In the genomic region with DNA sequence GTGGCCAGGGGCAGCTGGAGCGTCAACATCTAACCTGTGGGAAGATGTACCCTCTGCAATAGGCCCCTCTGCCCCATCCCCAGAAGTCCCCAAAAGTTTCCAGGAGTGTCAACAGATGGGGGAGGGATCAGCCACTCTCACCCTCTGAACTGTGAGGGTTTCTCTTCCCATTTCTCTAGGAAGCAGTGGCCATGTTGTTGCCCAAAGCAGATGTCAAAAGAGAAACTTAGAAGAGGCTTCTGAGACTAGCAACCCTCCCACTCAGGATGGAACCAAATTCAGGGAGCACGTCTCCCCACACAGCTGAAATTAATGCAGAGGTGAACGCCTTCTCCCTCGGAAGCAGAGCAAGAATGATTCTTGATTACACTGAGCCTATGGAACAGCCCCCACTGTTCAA, we compare ENCODE assay signal across 9 cellular contexts.
DNase-seq lines count a peak whose midpoint lies in the region; ATAC-seq lines count a peak whose summit lies in the region.
"Had no signal": no experiment of that assay in that cellular context is flagged by ENCODE, and none has a peak within 500 bp of the region (broad histone marks: within the 10 kb centered on the region; RNA-seq: fewer than 3 reads in every experiment).

No MANE protein-coding gene starts in this region.

- H2BK120ac ChIP-seq in mesendoderm (ENCODE audit: low read depth, low read length): peak overlapping the region; percentile 1

- no peaks in the 10 kb centered on the region for H3K9me3 ChIP-seq in CD4-positive, CD25-positive, alpha-beta regulatory T cell (ENCODE audit: control insufficient read depth in 2 of 2, low read length in 2 of 2)

- no peak overlapping the region for H3K9ac ChIP-seq in mesendoderm (ENCODE audit: low read length)

- peak overlapping the region; percentile 82 to 88 (median 85) for H3K4me3 Mint-ChIP-seq in CD4-positive, CD25-positive, alpha-beta regulatory T cell
- H3K4me3 Mint-ChIP-seq in T-cell: peak overlapping the region; percentile 37 to 81 (median 50)

- no peaks in the 10 kb centered on the region for H3K36me3 ChIP-seq in CD4-positive, CD25-positive, alpha-beta regulatory T cell (ENCODE audit: control insufficient read depth, insufficient read depth, low read length)
- H3K36me3 ChIP-seq in mesendoderm (ENCODE audit: control insufficient read depth, insufficient read depth, low read length): no peaks in the 10 kb centered on the region

- H3K23ac ChIP-seq in mesendoderm (ENCODE audit: low read length): no peak overlapping the region

- peak overlapping the region; percentile 58 for H3K56ac ChIP-seq in mesendoderm (ENCODE audit: low read length)

- peak in 1 of 3 donors; percentile 59 for DNase-seq in CD4-positive, CD25-positive, alpha-beta regulatory T cell
- DNase-seq in T-cell (no peak), mesendoderm (no peak), NCI-H524 treated with DMSO at 0.1 percent for 48 hours (lab: John Stamatoyannopoulos, UW) (no peak), SIG-M5 (lab: John Stamatoyannopoulos, UW) (no peak)
- DNase-seq: NCI-H774 had no signal

- H3K9me3 Mint-ChIP-seq in CD4-positive, CD25-positive, alpha-beta regulatory T cell: no peaks in the 10 kb centered on the region
- H3K9me3 Mint-ChIP-seq in T-cell: no peaks in the 10 kb centered on the region

- peaks cover 53 to 98% (median 74%) of the 10 kb centered on the region in 4 donors for H3K4me1 Mint-ChIP-seq in CD4-positive, CD25-positive, alpha-beta regulatory T cell
- peaks cover 92 to 98% (median 96%) of the 10 kb centered on the region in 3 donors for H3K4me1 Mint-ChIP-seq in T-cell

- H4K8ac ChIP-seq in mesendoderm (ENCODE audit: low read depth, low read length): no peak overlapping the region

- peak overlapping the region; percentile 99 to 100 (median 99) for H3K27ac Mint-ChIP-seq in CD4-positive, CD25-positive, alpha-beta regulatory T cell
- peak overlapping the region; percentile 97 to 98 for H3K27ac Mint-ChIP-seq in T-cell

- no CpG with 5 or more reads among the region's 4 CpGs for WGBS in mesendoderm (ENCODE audit: extremely low coverage, insufficient coverage, low lambda C conversion rate)

- H3K27me3 ChIP-seq in CD4-positive, CD25-positive, alpha-beta regulatory T cell (ENCODE audit: control insufficient read depth, insufficient read depth, low read length): no peaks in the 10 kb centered on the region
- no peaks in the 10 kb centered on the region for H3K27me3 ChIP-seq in mesendoderm (ENCODE audit: insufficient read depth, low read length, poor library complexity)

- H2BK5ac ChIP-seq in mesendoderm (ENCODE audit: low read length): no peak overlapping the region

- peaks cover 82% of the 10 kb centered on the region for H3K4me1 ChIP-seq in CD4-positive, CD25-positive, alpha-beta regulatory T cell (ENCODE audit: control insufficient read depth, insufficient read depth, low read length, poor library complexity, severe bottlenecking)
- peaks cover 2% of the 10 kb centered on the region for H3K4me1 ChIP-seq in mesendoderm (ENCODE audit: control insufficient read depth, low read depth, low read length)

- no peaks in the 10 kb centered on the region for H3K36me3 Mint-ChIP-seq in CD4-positive, CD25-positive, alpha-beta regulatory T cell
- H3K36me3 Mint-ChIP-seq in T-cell: no peaks in the 10 kb centered on the region

- H3K79me1 ChIP-seq in mesendoderm (ENCODE audit: low read length): no peaks in the 10 kb centered on the region

- H3K4me3 ChIP-seq in CD4-positive, CD25-positive, alpha-beta regulatory T cell (ENCODE audit: low read depth, low read length): peak overlapping the region; percentile 59
- H3K4me3 ChIP-seq in mesendoderm (ENCODE audit: low read length): no peak overlapping the region

- peak overlapping the region; percentile 9 for H3K18ac ChIP-seq in mesendoderm (ENCODE audit: low read length)

- no peak overlapping the region for H2BK15ac ChIP-seq in mesendoderm (replicated peaks; ENCODE audit: low read depth)

- H3K79me2 ChIP-seq in mesendoderm (ENCODE audit: control insufficient read depth, insufficient read depth, low read length): no peaks in the 10 kb centered on the region

- H2AK5ac ChIP-seq in mesendoderm (ENCODE audit: low read length): no peak overlapping the region

- H4K5ac ChIP-seq in mesendoderm (ENCODE audit: low read length): no peak overlapping the region

- POLR2A ChIA-PET in T-cell (lab: Charles Lee): interaction anchor here (0.6 to 3.7 kb wide), 18 partner anchors 15 to 145 kb away, joined by 3 to 74 read pairs (median 12); a partner anchor contains a TSS

- no peaks in the 10 kb centered on the region for H3K27me3 Mint-ChIP-seq in CD4-positive, CD25-positive, alpha-beta regulatory T cell
- no peaks in the 10 kb centered on the region for H3K27me3 Mint-ChIP-seq in T-cell

- H3K27ac ChIP-seq in CD4-positive, CD25-positive, alpha-beta regulatory T cell (ENCODE audit: insufficient read depth, low read length, poor library complexity, severe bottlenecking): peak overlapping the region; percentile 92
- H3K27ac ChIP-seq in mesendoderm (ENCODE audit: low read depth, low read length): no peak overlapping the region

- ATAC-seq in CD4-positive, CD25-positive, alpha-beta regulatory T cell (ENCODE audit: low read depth in 2 of 2): no peak
- ATAC-seq in GM21529 (IDR thresholded peaks at IDR 0.05; ENCODE audit: unreplicated experiment) (peak; percentile 35), T-cell (replicated peaks in 1 of 4) (no peak), HG03108 (IDR thresholded peaks at IDR 0.05; ENCODE audit: unreplicated experiment) (no peak), HG03354 (IDR thresholded peaks at IDR 0.05; ENCODE audit: poor library complexity, severe bottlenecking, unreplicated experiment) (no peak)

- peak overlapping the region; percentile 77 for H3K4ac ChIP-seq in mesendoderm (ENCODE audit: low read depth, low read length)

- CTCF ChIA-PET in T-cell (lab: Charles Lee): interaction anchor here (0.6 to 5.0 kb wide), 23 partner anchors 12 to 291 kb away, joined by 3 to 28 read pairs (median 5); a partner anchor contains a TSS

- no peak overlapping the region for H3K4me2 ChIP-seq in mesendoderm (ENCODE audit: low read length)
